10 cellular contexts compared by ENCODE assay signal in the genomic region with DNA sequence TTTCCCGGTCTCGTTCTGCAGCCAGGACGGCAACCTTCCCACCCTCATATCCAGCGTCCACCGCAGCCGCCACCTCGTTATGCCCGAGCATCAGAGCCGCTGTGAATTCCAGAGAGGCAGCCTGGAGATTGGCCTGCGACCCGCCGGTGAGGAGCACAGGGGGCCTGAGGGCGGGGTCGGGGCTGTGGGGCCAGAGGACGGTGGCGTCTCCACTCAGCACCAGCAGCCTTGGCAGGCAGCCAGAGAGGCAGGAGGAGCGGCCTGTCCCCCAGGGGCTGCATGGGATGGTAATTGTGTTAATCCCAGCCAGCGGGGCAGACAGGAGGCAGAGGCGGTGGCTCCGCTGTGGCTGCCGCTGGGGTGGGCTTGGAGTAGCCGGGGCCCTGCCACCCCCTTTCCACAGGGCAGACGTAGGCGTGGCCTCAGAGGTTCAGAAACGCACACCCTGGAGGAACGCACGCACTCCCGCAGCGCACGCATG. TPM values are rescaled to one million over a fixed set of nuclear protein-coding genes. Genes with fewer than 3 reads are reported as not detected.
DNase-seq lines count a peak whose midpoint lies in the region; ATAC-seq and TF ChIP-seq lines count a peak whose summit lies in the region.
"Had no signal": no experiment of that assay in that cellular context is flagged by ENCODE, and none has a peak within 500 bp of the region (broad histone marks: within the 10 kb centered on the region; RNA-seq: fewer than 3 reads in every experiment).

No MANE protein-coding gene starts in this region.

- no peak overlapping the region for H3K27ac Mint-ChIP-seq in neural progenitor cell

- peaks cover 21% of the 10 kb centered on the region for H3K4me1 ChIP-seq in neural progenitor cell
- H3K4me1 ChIP-seq in testis = peaks cover 17% of the 10 kb centered on the region

- H3K36me3 ChIP-seq in neural progenitor cell (no peaks in the 10 kb centered on the region), testis (ENCODE audit: low read depth, missing control alignments) (no peaks in the 10 kb centered on the region)

- no peaks in the 10 kb centered on the region for H3K9me3 ChIP-seq in neural progenitor cell (ENCODE audit: low read depth)
- no peaks in the 10 kb centered on the region for H3K9me3 ChIP-seq in testis
- H3K9me3 ChIP-seq: body of pancreas, mucosa of descending colon had no signal

- peaks cover 2% of the 10 kb centered on the region for H3K9me3 Mint-ChIP-seq in neural progenitor cell

- no peaks in the 10 kb centered on the region for H3K79me2 ChIP-seq in neural progenitor cell (ENCODE audit: low read depth)

- H3K9ac ChIP-seq in neural progenitor cell = no peak overlapping the region

- H2AFZ ChIP-seq in neural progenitor cell (replicated peaks) = no peak overlapping the region

- WGBS in testis, 2 donors = 17 to 39% methylated on average over 6 to 30 of the region's 30 CpGs

- H3K27me3 Mint-ChIP-seq in neural progenitor cell (ENCODE audit: insufficient read depth, low read depth) = peaks cover 44% of the 10 kb centered on the region

- ATAC-seq in HG03135 (IDR thresholded peaks at IDR 0.05; ENCODE audit: unreplicated experiment) = no peak
- ATAC-seq: body of pancreas, mucosa of descending colon had no signal

- H3K4me1 Mint-ChIP-seq in neural progenitor cell = peaks cover 39% of the 10 kb centered on the region

- H3F3A ChIP-seq in neural progenitor cell (ENCODE audit: low read depth) = peaks cover 14% of the 10 kb centered on the region

- peaks cover 93% of the 10 kb centered on the region for H3K27me3 ChIP-seq in neural progenitor cell
- H3K27me3 ChIP-seq in testis = no peaks in the 10 kb centered on the region

- intact Hi-C loops in testis (cut with DNase I; ENCODE audit: low total_unique reads) = no loop called here

- peak overlapping the region; percentile 3 for H3K4me3 ChIP-seq in neural progenitor cell
- no peak overlapping the region for H3K4me3 ChIP-seq in testis
- H3K4me3 ChIP-seq: body of pancreas, mucosa of descending colon had no signal

- TF ChIP-seq CTCF in neural progenitor cell (IDR thresholded peaks at IDR 0.05) = no peak
- no peak for TF ChIP-seq CTCF in testis (IDR thresholded peaks at IDR 0.05)

- H4K20me1 ChIP-seq in neural progenitor cell (ENCODE audit: low read depth) = peaks cover 70% of the 10 kb centered on the region

- no peaks in the 10 kb centered on the region for H3K36me3 Mint-ChIP-seq in neural progenitor cell

- H3K4me3 Mint-ChIP-seq in neural progenitor cell = peak overlapping the region; percentile 58

- H3K27ac ChIP-seq in neural progenitor cell (no peak overlapping the region), testis (no peak overlapping the region)
- H3K27ac ChIP-seq: body of pancreas had no signal

- no peak for TF ChIP-seq POLR2A in testis (IDR thresholded peaks at IDR 0.05)

- peak overlapping the region; percentile 65 for H3K4me2 ChIP-seq in neural progenitor cell

- DNase-seq in DMS53 (lab: John Stamatoyannopoulos, UW) (peak; percentile 52), DMS53 treated with DMSO at 0.1 percent for 48 hours (lab: John Stamatoyannopoulos, UW; ENCODE audit: unreplicated experiment) (no peak), NCI-H748 treated with DMSO at 0.1 percent for 48 hours (lab: John Stamatoyannopoulos, UW) (peak; percentile 59), neural progenitor cell (ENCODE audit: low spot score) (peak; percentile 84), testis (no peak)
- DNase-seq: MM.1S, mucosa of descending colon had no signal

RNA-seq across cellular contexts. Expression of gene SAMD11, which starts 12.1 kb away (rescaled TPM):
- total RNA-seq in neural progenitor cell (ENCODE audit: low replicate concordance) (0.15 TPM in 1 of 2 replicates, not detected in the other), testis (10 to 100 TPM; 36.9 to 47.2 TPM)
- 7.9 TPM for polyA plus RNA-seq in testis (ENCODE audit: insufficient read depth, low read depth, low replicate concordance)
- total RNA-seq: SK-MEL-5 had no signal

RNA-seq across cellular contexts. Expression of gene NOC2L, which starts 23.3 kb away (rescaled TPM):
- total RNA-seq in neural progenitor cell (ENCODE audit: low replicate concordance) (39.6 and 69.1 TPM in 2 replicates), testis (10 to 100 TPM; 82.5 to 94.0 TPM)
- polyA plus RNA-seq in testis (ENCODE audit: insufficient read depth, low read depth, low replicate concordance) = 78.3 TPM

RNA-seq across cellular contexts. Expression of gene KLHL17, which starts 24.6 kb away (rescaled TPM):
- total RNA-seq in neural progenitor cell (ENCODE audit: low replicate concordance) (10.7 and 33.8 TPM in 2 replicates), testis (10 to 100 TPM; 34.9 to 36.4 TPM)
- polyA plus RNA-seq in testis (ENCODE audit: insufficient read depth, low read depth, low replicate concordance) = 16.0 TPM

RNA-seq across cellular contexts. Expression of gene PLEKHN1, which starts 30.5 kb away (rescaled TPM):
- total RNA-seq in neural progenitor cell (ENCODE audit: low replicate concordance) = 0.09 TPM in 1 of 2 replicates, not detected in the other
- under 1 TPM; 0.47 to 0.56 TPM for total RNA-seq in testis
- 0.21 TPM for polyA plus RNA-seq in testis (ENCODE audit: insufficient read depth, low read depth, low replicate concordance)
- total RNA-seq: body of pancreas had no signal

RNA-seq across cellular contexts. Expression of gene PERM1, which starts 46.1 kb away (rescaled TPM):
- not detected in 2 replicates for total RNA-seq in neural progenitor cell (ENCODE audit: low replicate concordance)
- total RNA-seq in testis = 1 to 10 TPM; 3.2 to 4.9 TPM
- polyA plus RNA-seq in testis (ENCODE audit: insufficient read depth, low read depth, low replicate concordance) = 0.65 TPM
- total RNA-seq: body of pancreas had no signal

Comparison
In these comparisons a context has a peak if more than half of its experiments do, and no peak if none do; other contexts are left out.
1. DNase-seq: peak in DMS53 (single experiment), NCI-H748 treated with DMSO at 0.1 percent for 48 hours (single experiment) and neural progenitor cell (single experiment); none in DMS53 treated with DMSO at 0.1 percent for 48 hours (single experiment) and testis (single experiment).
2. RNA of gene SAMD11, which starts 12.1 kb away (total RNA-seq): 36.9 to 47.2 TPM in testis; 0.15 TPM in neural progenitor cell; every median in the first group is over 10 times any median in the second.